ENCODE assay signal across 15 cellular contexts in genomic region chr20:48690888-48691287, GRCh38.
DNase-seq lines count a peak whose midpoint lies in the region; ATAC-seq and TF ChIP-seq lines count a peak whose summit lies in the region.
"Had no signal": no experiment of that assay in that cellular context is flagged by ENCODE, and none has a peak within 500 bp of the region (broad histone marks: within the 10 kb centered on the region; RNA-seq: fewer than 3 reads in every experiment).

No MANE protein-coding gene starts in this region.

- TF ChIP-seq CTCF in GM23338 (conservative IDR thresholded peaks at IDR 0.05; ENCODE audit: low read depth in 2 of 2), result no peak
- no peak for TF ChIP-seq CTCF in chondrocyte (IDR thresholded peaks at IDR 0.05)

- no peak overlapping the region for H2AFZ ChIP-seq in GM23338

- H3K9me3 Mint-ChIP-seq in GM23338 (no peaks in the 10 kb centered on the region), chondrocyte (ENCODE audit: low read depth) (no peaks in the 10 kb centered on the region)
- H3K9me3 Mint-ChIP-seq in natural killer cell treated with Interleukin-12 subunit alpha and Interleukin-12 subunit beta and Interleukin-15 and Interleukin-18, amount 100 ng/mL, for 72 hours, result no peaks in the 10 kb centered on the region
- H3K9me3 Mint-ChIP-seq: endodermal cell; T-helper 2 cell treated with Interferon-gamma antibody and Interleukin-4, amounts not matched to agents 5 μg/mL and 100 μg/mL, for 36 hours had no signal

- H3K27me3 ChIP-seq in GM23338 (ENCODE audit: insufficient read depth) (no peaks in the 10 kb centered on the region), H7 (ENCODE audit: control insufficient read depth, insufficient read depth, low read length) (no peaks in the 10 kb centered on the region)
- H3K27me3 ChIP-seq: breast epithelium, gastroesophageal sphincter had no signal

- no peaks in the 10 kb centered on the region for H3K79me2 ChIP-seq in GM23338 (replicated peaks; ENCODE audit: insufficient read depth)

- H3K4me3 Mint-ChIP-seq in GM23338, result no peak overlapping the region
- no peak overlapping the region for H3K4me3 Mint-ChIP-seq in chondrocyte (ENCODE audit: unreplicated experiment)
- peak overlapping the region; percentile 49 for H3K4me3 Mint-ChIP-seq in natural killer cell treated with Interleukin-12 subunit alpha and Interleukin-12 subunit beta and Interleukin-15 and Interleukin-18, amount 100 ng/mL, for 72 hours
- H3K4me3 Mint-ChIP-seq: B cell; endodermal cell; T-helper 2 cell treated with Interferon-gamma antibody and Interleukin-4, amounts not matched to agents 5 μg/mL and 100 μg/mL, for 36 hours had no signal

- no peaks in the 10 kb centered on the region for H4K20me1 ChIP-seq in GM23338 (replicated peaks; ENCODE audit: insufficient read depth)

- no peaks in the 10 kb centered on the region for H3F3A ChIP-seq in GM23338 (replicated peaks; ENCODE audit: low read depth)

- peak; percentile 43 for DNase-seq in GM23338 (ENCODE audit: low spot score)
- DNase-seq in NCI-H2227 (lab: John Stamatoyannopoulos, UW; ENCODE audit: unreplicated experiment), result peak; percentile 72
- peak; percentile 58 for DNase-seq in chondrocyte (ENCODE audit: low spot score)
- DNase-seq in natural killer cell treated with Interleukin-12 subunit alpha and Interleukin-12 subunit beta and Interleukin-15 and Interleukin-18, amount 100 ng/mL, for 72 hours (ENCODE audit: low spot score), result no peak
- DNase-seq in cerebellar cortex (ENCODE audit: low spot score), result no peak
- no peak for DNase-seq in NCI-H82 treated with DMSO at 0.1 percent for 48 hours (lab: John Stamatoyannopoulos, UW; ENCODE audit: unreplicated experiment)
- no peak for DNase-seq in H7
- DNase-seq: activated gamma-delta T cell treated with Interleukin-2 at 50 U/mL for 16 hours, endodermal cell, NCI-H524 treated with DMSO at 0.1 percent for 48 hours had no signal

- no peak overlapping the region for H3K27ac ChIP-seq in GM23338 (ENCODE audit: low read depth)
- H3K27ac ChIP-seq: breast epithelium had no signal

- H3K4me1 Mint-ChIP-seq in GM23338 (peaks cover 5% of the 10 kb centered on the region), chondrocyte (ENCODE audit: low read depth) (peaks cover 23% of the 10 kb centered on the region)
- peaks cover 64 to 67% of the 10 kb centered on the region in 2 donors for H3K4me1 Mint-ChIP-seq in natural killer cell treated with Interleukin-12 subunit alpha and Interleukin-12 subunit beta and Interleukin-15 and Interleukin-18, amount 100 ng/mL, for 72 hours (ENCODE audit: low read depth in 2 of 2)
- H3K4me1 Mint-ChIP-seq: B cell had no signal

- H3K27ac Mint-ChIP-seq in GM23338 (no peak overlapping the region), chondrocyte (ENCODE audit: unreplicated experiment) (no peak overlapping the region)
- H3K27ac Mint-ChIP-seq in natural killer cell treated with Interleukin-12 subunit alpha and Interleukin-12 subunit beta and Interleukin-15 and Interleukin-18, amount 100 ng/mL, for 72 hours, result peak overlapping the region; percentile 31 to 77
- H3K27ac Mint-ChIP-seq: B cell; endodermal cell; T-helper 2 cell treated with Interferon-gamma antibody and Interleukin-4, amounts not matched to agents 5 μg/mL and 100 μg/mL, for 36 hours had no signal

- H3K27me3 Mint-ChIP-seq in GM23338 (ENCODE audit: insufficient read depth, low read depth, poor library complexity) (peaks cover 8% of the 10 kb centered on the region), chondrocyte (ENCODE audit: low read depth) (no peaks in the 10 kb centered on the region)
- H3K27me3 Mint-ChIP-seq in natural killer cell treated with Interleukin-12 subunit alpha and Interleukin-12 subunit beta and Interleukin-15 and Interleukin-18, amount 100 ng/mL, for 72 hours, result no peaks in the 10 kb centered on the region
- H3K27me3 Mint-ChIP-seq: B cell had no signal

- no peak overlapping the region for H3K4me3 ChIP-seq in GM23338
- H3K4me3 ChIP-seq in H7 (ENCODE audit: insufficient read depth, low read depth, low read length), result no peak overlapping the region
- H3K4me3 ChIP-seq: breast epithelium, gastroesophageal sphincter had no signal

- no peak overlapping the region for H3K4me2 ChIP-seq in GM23338

- H3K36me3 Mint-ChIP-seq in GM23338 (ENCODE audit: low read depth), result peaks cover 10% of the 10 kb centered on the region
- H3K36me3 Mint-ChIP-seq in chondrocyte (ENCODE audit: low read depth), result peaks cover 2% of the 10 kb centered on the region
- peaks cover 27% of the 10 kb centered on the region for H3K36me3 Mint-ChIP-seq in natural killer cell treated with Interleukin-12 subunit alpha and Interleukin-12 subunit beta and Interleukin-15 and Interleukin-18, amount 100 ng/mL, for 72 hours

- peak; percentile 53; the same call in 2 of the 3 replicates for ATAC-seq in GM23338
- no peak for ATAC-seq in natural killer cell treated with Interleukin-12 subunit alpha and Interleukin-12 subunit beta and Interleukin-15 and Interleukin-18, amount 100 ng/mL, for 72 hours
- no peak for ATAC-seq in activated CD4-positive, CD25-positive, alpha-beta regulatory T cell treated with anti-CD3 and anti-CD28 coated beads, Interleukin-2, amount 50 U/mL, for 24 hours
- ATAC-seq: gastroesophageal sphincter had no signal

- H3K36me3 ChIP-seq in GM23338 (ENCODE audit: insufficient read depth) (no peaks in the 10 kb centered on the region), H7 (replicated peaks; ENCODE audit: control insufficient read depth, insufficient read depth, low read length) (no peaks in the 10 kb centered on the region)
- H3K36me3 ChIP-seq: breast epithelium had no signal

- H3K9me2 ChIP-seq in GM23338 (ENCODE audit: insufficient read depth), result 0 out of 2 replicates have a peak, but pooled peaks cover 3% of the 10 kb centered on the region

- H3K4me1 ChIP-seq in GM23338 (ENCODE audit: insufficient read depth), result no peaks in the 10 kb centered on the region

TF ChIP-seq in GM23338, 12 proteins besides CTCF, POLR2A, EP300 and RAD21:
- TF ChIP-seq POLR2AphosphoS5 (IDR thresholded peaks at IDR 0.05; ENCODE audit: low read depth) (no peak), ZNF331 (CRISPR knock-in tag; IDR thresholded peaks at IDR 0.05; ENCODE audit: low read depth) (no peak), EZH2 (IDR thresholded peaks at IDR 0.05; ENCODE audit: low read depth, unreplicated experiment) (no peak), JUNB (IDR thresholded peaks at IDR 0.05; ENCODE audit: unreplicated experiment) (no peak)
- TF ChIP-seq, protein P1, sequence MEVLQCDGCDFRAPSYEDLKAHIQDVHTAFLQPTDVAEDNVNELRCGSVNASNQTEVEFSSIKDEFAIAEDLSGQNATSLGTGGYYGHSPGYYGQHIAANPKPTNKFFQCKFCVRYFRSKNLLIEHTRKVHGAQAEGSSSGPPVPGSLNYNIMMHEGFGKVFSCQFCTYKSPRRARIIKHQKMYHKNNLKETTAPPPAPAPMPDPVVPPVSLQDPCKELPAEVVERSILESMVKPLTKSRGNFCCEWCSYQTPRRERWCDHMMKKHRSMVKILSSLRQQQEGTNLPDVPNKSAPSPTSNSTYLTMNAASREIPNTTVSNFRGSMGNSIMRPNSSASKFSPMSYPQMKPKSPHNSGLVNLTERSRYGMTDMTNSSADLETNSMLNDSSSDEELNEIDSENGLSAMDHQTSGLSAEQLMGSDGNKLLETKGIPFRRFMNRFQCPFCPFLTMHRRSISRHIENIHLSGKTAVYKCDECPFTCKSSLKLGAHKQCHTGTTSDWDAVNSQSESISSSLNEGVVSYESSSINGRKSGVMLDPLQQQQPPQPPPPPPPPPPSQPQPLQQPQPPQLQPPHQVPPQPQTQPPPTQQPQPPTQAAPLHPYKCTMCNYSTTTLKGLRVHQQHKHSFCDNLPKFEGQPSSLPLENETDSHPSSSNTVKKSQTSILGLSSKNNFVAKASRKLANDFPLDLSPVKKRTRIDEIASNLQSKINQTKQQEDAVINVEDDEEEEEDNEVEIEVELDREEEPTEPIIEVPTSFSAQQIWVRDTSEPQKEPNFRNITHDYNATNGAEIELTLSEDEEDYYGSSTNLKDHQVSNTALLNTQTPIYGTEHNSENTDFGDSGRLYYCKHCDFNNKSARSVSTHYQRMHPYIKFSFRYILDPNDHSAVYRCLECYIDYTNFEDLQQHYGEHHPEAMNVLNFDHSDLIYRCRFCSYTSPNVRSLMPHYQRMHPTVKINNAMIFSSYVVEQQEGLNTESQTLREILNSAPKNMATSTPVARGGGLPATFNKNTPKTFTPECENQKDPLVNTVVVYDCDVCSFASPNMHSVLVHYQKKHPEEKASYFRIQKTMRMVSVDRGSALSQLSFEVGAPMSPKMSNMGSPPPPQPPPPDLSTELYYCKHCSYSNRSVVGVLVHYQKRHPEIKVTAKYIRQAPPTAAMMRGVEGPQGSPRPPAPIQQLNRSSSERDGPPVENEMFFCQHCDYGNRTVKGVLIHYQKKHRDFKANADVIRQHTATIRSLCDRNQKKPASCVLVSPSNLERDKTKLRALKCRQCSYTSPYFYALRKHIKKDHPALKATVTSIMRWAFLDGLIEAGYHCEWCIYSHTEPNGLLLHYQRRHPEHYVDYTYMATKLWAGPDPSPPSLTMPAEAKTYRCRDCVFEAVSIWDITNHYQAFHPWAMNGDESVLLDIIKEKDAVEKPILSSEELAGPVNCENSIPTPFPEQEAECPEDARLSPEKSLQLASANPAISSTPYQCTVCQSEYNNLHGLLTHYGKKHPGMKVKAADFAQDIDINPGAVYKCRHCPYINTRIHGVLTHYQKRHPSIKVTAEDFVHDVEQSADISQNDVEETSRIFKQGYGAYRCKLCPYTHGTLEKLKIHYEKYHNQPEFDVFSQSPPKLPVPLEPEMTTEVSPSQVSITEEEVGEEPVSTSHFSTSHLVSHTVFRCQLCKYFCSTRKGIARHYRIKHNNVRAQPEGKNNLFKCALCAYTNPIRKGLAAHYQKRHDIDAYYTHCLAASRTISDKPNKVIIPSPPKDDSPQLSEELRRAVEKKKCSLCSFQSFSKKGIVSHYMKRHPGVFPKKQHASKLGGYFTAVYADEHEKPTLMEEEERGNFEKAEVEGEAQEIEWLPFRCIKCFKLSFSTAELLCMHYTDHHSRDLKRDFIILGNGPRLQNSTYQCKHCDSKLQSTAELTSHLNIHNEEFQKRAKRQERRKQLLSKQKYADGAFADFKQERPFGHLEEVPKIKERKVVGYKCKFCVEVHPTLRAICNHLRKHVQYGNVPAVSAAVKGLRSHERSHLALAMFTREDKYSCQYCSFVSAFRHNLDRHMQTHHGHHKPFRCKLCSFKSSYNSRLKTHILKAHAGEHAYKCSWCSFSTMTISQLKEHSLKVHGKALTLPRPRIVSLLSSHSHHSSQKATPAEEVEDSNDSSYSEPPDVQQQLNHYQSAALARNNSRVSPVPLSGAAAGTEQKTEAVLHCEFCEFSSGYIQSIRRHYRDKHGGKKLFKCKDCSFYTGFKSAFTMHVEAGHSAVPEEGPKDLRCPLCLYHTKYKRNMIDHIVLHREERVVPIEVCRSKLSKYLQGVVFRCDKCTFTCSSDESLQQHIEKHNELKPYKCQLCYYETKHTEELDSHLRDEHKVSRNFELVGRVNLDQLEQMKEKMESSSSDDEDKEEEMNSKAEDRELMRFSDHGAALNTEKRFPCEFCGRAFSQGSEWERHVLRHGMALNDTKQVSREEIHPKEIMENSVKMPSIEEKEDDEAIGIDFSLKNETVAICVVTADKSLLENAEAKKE (CRISPR knock-in tag; IDR thresholded peaks at IDR 0.05), result no peak

Comparison
In these comparisons a context has a peak if more than half of its experiments do, and no peak if none do; other contexts are left out.
1. DNase-seq: peak in GM23338 (single experiment), NCI-H2227 (single experiment) and chondrocyte (single experiment); none in natural killer cell treated with Interleukin-12 subunit alpha and Interleukin-12 subunit beta and Interleukin-15 and Interleukin-18, amount 100 ng/mL, for 72 hours (single experiment), cerebellar cortex (single experiment), NCI-H82 treated with DMSO at 0.1 percent for 48 hours (single experiment) and H7 (single experiment).
2. H3K27ac Mint-ChIP-seq: peak in natural killer cell treated with Interleukin-12 subunit alpha and Interleukin-12 subunit beta and Interleukin-15 and Interleukin-18, amount 100 ng/mL, for 72 hours (2 of 2); none in GM23338 (single experiment) and chondrocyte (single experiment).